11 cellular contexts compared by ENCODE assay signal in the genomic region with DNA sequence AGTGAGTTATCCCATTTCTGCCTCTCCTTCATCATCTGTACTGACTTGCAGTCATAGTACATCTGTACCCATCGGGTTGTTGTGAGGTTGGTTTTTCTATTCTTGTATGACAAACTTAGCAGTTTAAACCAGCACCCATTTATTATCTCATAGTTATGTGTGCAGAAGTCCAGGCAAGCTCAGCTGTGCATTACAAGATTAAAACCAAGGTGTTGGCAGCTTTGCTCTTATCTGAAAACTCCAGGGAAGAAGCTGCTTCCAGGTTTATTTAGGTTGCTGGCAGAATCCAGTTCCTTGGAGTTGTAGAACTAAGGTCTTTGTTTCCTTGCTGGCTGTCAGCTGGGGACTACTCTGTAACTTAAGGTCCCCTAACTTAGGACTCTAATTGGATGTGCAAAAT. TPM values are rescaled to one million over a fixed set of nuclear protein-coding genes. Genes with fewer than 3 reads are reported as not detected.
A peak's percentile ranks its signal among the peaks of the same experiment; 100 is the strongest.
DNase-seq lines count a peak whose midpoint lies in the region; ATAC-seq and TF ChIP-seq lines count a peak whose summit lies in the region.
"Not testable (repeated sequence)": the region's sequence is repeated elsewhere in the genome, so short reads cannot be mapped to it uniquely, and the experiment has no call there.
"Had no signal": no experiment of that assay in that cellular context is flagged by ENCODE, and none has a peak within 500 bp of the region (broad histone marks: within the 10 kb centered on the region; RNA-seq: fewer than 3 reads in every experiment).

No MANE protein-coding gene starts in this region.

- H3K4me1 Mint-ChIP-seq in CD4-positive, alpha-beta memory T cell, result peaks cover 9 to 45% (median 31%) of the 10 kb centered on the region in 4 donors
- H3K4me1 Mint-ChIP-seq in T-helper 2 cell treated with Interferon-gamma antibody and Interleukin-4, amounts not matched to agents 5 μg/mL and 100 μg/mL, for 36 hours (ENCODE audit: low read depth), result peaks cover 30% of the 10 kb centered on the region
- H3K4me1 Mint-ChIP-seq in activated CD8-positive, alpha-beta T cell treated with anti-CD3 and anti-CD28 coated beads, Interleukin-2, amount 10 ng/mL, durations not matched to agents 7 days and 5 days (ENCODE audit: low read depth), result peaks cover 63% of the 10 kb centered on the region
- H3K4me1 Mint-ChIP-seq in activated naive CD4-positive, alpha-beta T cell treated with anti-CD3 and anti-CD28 coated beads, Interleukin-2, amount 10 ng/mL, durations not matched to agents 7 days and 5 days, result peaks cover 45% of the 10 kb centered on the region
- peaks cover 26% of the 10 kb centered on the region for H3K4me1 Mint-ChIP-seq in central memory CD8-positive, alpha-beta T cell
- H3K4me1 Mint-ChIP-seq in natural killer cell, result peaks cover 22 to 40% of the 10 kb centered on the region in 2 donors
- peaks cover 26 to 49% of the 10 kb centered on the region in 2 donors for H3K4me1 Mint-ChIP-seq in stimulated activated naive B cell treated with anti-CD40 and anti-IgM and Interleukin-4, amounts not matched to agents 10 μg/mL and 1 μg/mL and 100 μg/mL, for 72 hours

- not testable (repeated sequence) for H3K4me3 ChIP-seq in CD4-positive, alpha-beta memory T cell (ENCODE audit: low read length in 2 of 2)
- peak overlapping the region; percentile 99 for H3K4me3 ChIP-seq in Loucy (ENCODE audit: low read length, poor library complexity, severe bottlenecking)

- not testable (repeated sequence) for H3K9me2 ChIP-seq in Loucy (replicated peaks; ENCODE audit: low read depth, low read length)

- peak overlapping the region; percentile 96 for H3K4me2 ChIP-seq in Loucy (ENCODE audit: low read depth, low read length, poor library complexity, severe bottlenecking)

- H3K27me3 ChIP-seq in CD4-positive, alpha-beta memory T cell (ENCODE audit: insufficient read depth, low read length); Loucy (ENCODE audit: insufficient read depth, low read length, poor library complexity, severe bottlenecking): not testable (repeated sequence)

- not testable (repeated sequence) for H3K9me3 ChIP-seq in CD4-positive, alpha-beta memory T cell (ENCODE audit: control insufficient read depth in 1 of 2, low read length in 2 of 2); Loucy (ENCODE audit: insufficient read depth, low read depth, low read length)

- peaks cover 28% of the 10 kb centered on the region for H3K4me1 ChIP-seq in CD4-positive, alpha-beta memory T cell (ENCODE audit: insufficient read depth, low read length)
- peaks cover 19% of the 10 kb centered on the region for H3K4me1 ChIP-seq in Loucy (ENCODE audit: insufficient read depth, low read length, poor library complexity, severe bottlenecking)

- H3K36me3 Mint-ChIP-seq in CD4-positive, alpha-beta memory T cell, result peaks cover 12 to 43% of the 10 kb centered on the region in 2 donors
- H3K36me3 Mint-ChIP-seq in T-helper 2 cell treated with Interferon-gamma antibody and Interleukin-4, amounts not matched to agents 5 μg/mL and 100 μg/mL, for 36 hours (ENCODE audit: low read depth), result peaks cover 33% of the 10 kb centered on the region
- H3K36me3 Mint-ChIP-seq in activated CD8-positive, alpha-beta T cell treated with anti-CD3 and anti-CD28 coated beads, Interleukin-2, amount 10 ng/mL, durations not matched to agents 7 days and 5 days (ENCODE audit: low read depth), result peaks cover 46% of the 10 kb centered on the region
- peaks cover 17% of the 10 kb centered on the region for H3K36me3 Mint-ChIP-seq in activated naive CD4-positive, alpha-beta T cell treated with anti-CD3 and anti-CD28 coated beads, Interleukin-2, amount 10 ng/mL, durations not matched to agents 7 days and 5 days
- peaks cover 30% of the 10 kb centered on the region for H3K36me3 Mint-ChIP-seq in central memory CD8-positive, alpha-beta T cell (ENCODE audit: insufficient read depth)
- H3K36me3 Mint-ChIP-seq in natural killer cell, result not testable (repeated sequence)
- H3K36me3 Mint-ChIP-seq in stimulated activated naive B cell treated with anti-CD40 and anti-IgM and Interleukin-4, amounts not matched to agents 10 μg/mL and 1 μg/mL and 100 μg/mL, for 72 hours, result peaks cover 11 to 28% of the 10 kb centered on the region in 2 donors

- H3K4me3 Mint-ChIP-seq in CD4-positive, alpha-beta memory T cell, result peak overlapping the region in 4 of 8 donors; percentile 21 to 48 (median 31)
- H3K4me3 Mint-ChIP-seq in T-helper 2 cell treated with Interferon-gamma antibody and Interleukin-4, amounts not matched to agents 5 μg/mL and 100 μg/mL, for 36 hours, result peak overlapping the region; percentile 40
- peak overlapping the region; percentile 25 for H3K4me3 Mint-ChIP-seq in activated CD8-positive, alpha-beta T cell treated with anti-CD3 and anti-CD28 coated beads, Interleukin-2, amount 10 ng/mL, durations not matched to agents 7 days and 5 days
- H3K4me3 Mint-ChIP-seq in activated naive CD4-positive, alpha-beta T cell treated with anti-CD3 and anti-CD28 coated beads, Interleukin-2, amount 10 ng/mL, durations not matched to agents 7 days and 5 days, result peak overlapping the region; percentile 96
- H3K4me3 Mint-ChIP-seq in central memory CD8-positive, alpha-beta T cell, result peak overlapping the region; percentile 32
- peak overlapping the region; percentile 31 for H3K4me3 Mint-ChIP-seq in natural killer cell
- H3K4me3 Mint-ChIP-seq in stimulated activated naive B cell treated with anti-CD40 and anti-IgM and Interleukin-4, amounts not matched to agents 10 μg/mL and 1 μg/mL and 100 μg/mL, for 72 hours, result not testable (repeated sequence)

- not testable (repeated sequence) for H3K9me3 Mint-ChIP-seq in CD4-positive, alpha-beta memory T cell; T-helper 2 cell treated with Interferon-gamma antibody and Interleukin-4, amounts not matched to agents 5 μg/mL and 100 μg/mL, for 36 hours; activated CD8-positive, alpha-beta T cell treated with anti-CD3 and anti-CD28 coated beads, Interleukin-2, amount 10 ng/mL, durations not matched to agents 7 days and 5 days (ENCODE audit: insufficient read depth); activated naive CD4-positive, alpha-beta T cell treated with anti-CD3 and anti-CD28 coated beads, Interleukin-2, amount 10 ng/mL, durations not matched to agents 7 days and 5 days; central memory CD8-positive, alpha-beta T cell; natural killer cell; stimulated activated naive B cell treated with anti-CD40 and anti-IgM and Interleukin-4, amounts not matched to agents 10 μg/mL and 1 μg/mL and 100 μg/mL, for 72 hours

- H3K79me2 ChIP-seq in Loucy (ENCODE audit: insufficient read depth, low read length), result peaks cover 79% of the 10 kb centered on the region

- not testable (repeated sequence) for H3K36me3 ChIP-seq in CD4-positive, alpha-beta memory T cell (ENCODE audit: insufficient read depth, low read length)
- peaks cover 17% of the 10 kb centered on the region; the same call in 1 of the 2 replicates for H3K36me3 ChIP-seq in Loucy (ENCODE audit: insufficient read depth, low read length)

- CTCF ChIA-PET in CD4-positive, alpha-beta memory T cell (lab: Charles Lee; ENCODE audit: partially characterized antibody), result interaction anchor here (0.9 kb wide), 1 partner anchor 82 kb away, joined by 3 read pairs; no protein-coding TSS in a partner anchor
- CTCF ChIA-PET in activated CD8-positive, alpha-beta T cell treated with anti-CD3 and anti-CD28 coated beads, Interleukin-2, amount 10 ng/mL, durations not matched to agents 7 days and 5 days (lab: Charles Lee), result not testable (repeated sequence)
- CTCF ChIA-PET in activated naive CD4-positive, alpha-beta T cell treated with anti-CD3 and anti-CD28 coated beads, Interleukin-2, amount 10 ng/mL, durations not matched to agents 7 days and 5 days (lab: Charles Lee), result interaction anchor here (0.6 to 1.0 kb wide), 2 partner anchors 8 to 18 kb away, joined by 3 to 6 read pairs; no protein-coding TSS in a partner anchor

- not testable (repeated sequence) for H3K27me3 Mint-ChIP-seq in CD4-positive, alpha-beta memory T cell; T-helper 2 cell treated with Interferon-gamma antibody and Interleukin-4, amounts not matched to agents 5 μg/mL and 100 μg/mL, for 36 hours (ENCODE audit: low read depth); activated CD8-positive, alpha-beta T cell treated with anti-CD3 and anti-CD28 coated beads, Interleukin-2, amount 10 ng/mL, durations not matched to agents 7 days and 5 days (ENCODE audit: low read depth); activated naive CD4-positive, alpha-beta T cell treated with anti-CD3 and anti-CD28 coated beads, Interleukin-2, amount 10 ng/mL, durations not matched to agents 7 days and 5 days; central memory CD8-positive, alpha-beta T cell; natural killer cell (ENCODE audit: low read depth in 2 of 2); stimulated activated naive B cell treated with anti-CD40 and anti-IgM and Interleukin-4, amounts not matched to agents 10 μg/mL and 1 μg/mL and 100 μg/mL, for 72 hours

- peaks cover 32% of the 10 kb centered on the region for H4K20me1 ChIP-seq in Loucy (ENCODE audit: insufficient read depth, low read length, poor library complexity, severe bottlenecking)

- not testable (repeated sequence) for H3K27ac ChIP-seq in CD4-positive, alpha-beta memory T cell (ENCODE audit: low read depth, low read length)

- H3F3A ChIP-seq in Loucy (ENCODE audit: low read depth), result not testable (repeated sequence)

- TF ChIP-seq CTCF in Loucy (conservative IDR thresholded peaks at IDR 0.05; ENCODE audit: low read length); natural killer cell (IDR thresholded peaks at IDR 0.05): not testable (repeated sequence)

- intact Hi-C loops in CD4-positive, alpha-beta memory T cell (cut with micrococcal nuclease); natural killer cell (cut with micrococcal nuclease): not testable (repeated sequence)

- peak overlapping the region in 4 of 7 donors; percentile 27 to 73 (median 50) for H3K27ac Mint-ChIP-seq in CD4-positive, alpha-beta memory T cell
- peak overlapping the region; percentile 35 for H3K27ac Mint-ChIP-seq in T-helper 2 cell treated with Interferon-gamma antibody and Interleukin-4, amounts not matched to agents 5 μg/mL and 100 μg/mL, for 36 hours
- peak overlapping the region; percentile 57 for H3K27ac Mint-ChIP-seq in activated CD8-positive, alpha-beta T cell treated with anti-CD3 and anti-CD28 coated beads, Interleukin-2, amount 10 ng/mL, durations not matched to agents 7 days and 5 days
- not testable (repeated sequence) for H3K27ac Mint-ChIP-seq in activated naive CD4-positive, alpha-beta T cell treated with anti-CD3 and anti-CD28 coated beads, Interleukin-2, amount 10 ng/mL, durations not matched to agents 7 days and 5 days; central memory CD8-positive, alpha-beta T cell (ENCODE audit: low read depth)
- H3K27ac Mint-ChIP-seq in natural killer cell, result peak overlapping the region in 1 of 2 donors; percentile 16
- H3K27ac Mint-ChIP-seq in stimulated activated naive B cell treated with anti-CD40 and anti-IgM and Interleukin-4, amounts not matched to agents 10 μg/mL and 1 μg/mL and 100 μg/mL, for 72 hours, result peak overlapping the region; percentile 25

- not testable (repeated sequence) for H2AFZ ChIP-seq in Loucy (ENCODE audit: low read length)

- ATAC-seq in activated CD8-positive, alpha-beta T cell treated with anti-CD3 and anti-CD28 coated beads, Interleukin-2, amount 10 ng/mL, durations not matched to agents 7 days and 5 days; central memory CD8-positive, alpha-beta T cell (replicated peaks; ENCODE audit: extremely low read depth, poor library complexity, severe bottlenecking); natural killer cell; stimulated activated naive B cell treated with anti-CD40 and anti-IgM and Interleukin-4, amounts not matched to agents 10 μg/mL and 1 μg/mL and 100 μg/mL, for 72 hours (replicated peaks): not testable (repeated sequence)

- not testable (repeated sequence) for DNase-seq in CD4-positive, alpha-beta memory T cell; T-helper 2 cell treated with Interferon-gamma antibody and Interleukin-4, amounts not matched to agents 5 μg/mL and 100 μg/mL, for 36 hours (ENCODE audit: low spot score); activated CD8-positive, alpha-beta T cell treated with anti-CD3 and anti-CD28 coated beads, Interleukin-2, amount 10 ng/mL, durations not matched to agents 7 days and 5 days; activated naive CD4-positive, alpha-beta T cell treated with anti-CD3 and anti-CD28 coated beads, Interleukin-2, amount 10 ng/mL, durations not matched to agents 7 days and 5 days; central memory CD8-positive, alpha-beta T cell (ENCODE audit: low spot score in 2 of 2); natural killer cell; stimulated activated naive B cell treated with anti-CD40 and anti-IgM and Interleukin-4, amounts not matched to agents 10 μg/mL and 1 μg/mL and 100 μg/mL, for 72 hours

- H3K9ac ChIP-seq in Loucy (ENCODE audit: low read depth, low read length, poor library complexity, severe bottlenecking), result peak overlapping the region; percentile 99

- POLR2A ChIA-PET in CD4-positive, alpha-beta memory T cell (lab: Charles Lee; ENCODE audit: partially characterized antibody); activated CD8-positive, alpha-beta T cell treated with anti-CD3 and anti-CD28 coated beads, Interleukin-2, amount 10 ng/mL, durations not matched to agents 7 days and 5 days (lab: Charles Lee): not testable (repeated sequence)

RNA-seq across cellular contexts. Expression of gene MZT2A, which starts 3.3 kb away (rescaled TPM):
- total RNA-seq in CD4-positive, alpha-beta memory T cell, result 100 to 1,000 TPM; 108 to 115 TPM
- polyA plus RNA-seq in CD4-positive, alpha-beta memory T cell, result 100 to 1,000 TPM in 1 of 2 donors, 10 to 100 TPM in 1; 97.6 to 126 TPM
- 100 to 1,000 TPM; 181 to 191 TPM for total RNA-seq in activated CD8-positive, alpha-beta T cell treated with anti-CD3 and anti-CD28 coated beads, Interleukin-2, amount 10 ng/mL, durations not matched to agents 7 days and 5 days
- 10 to 100 TPM; 37.7 to 47.0 (median 42.5) TPM for total RNA-seq in natural killer cell

RNA-seq across cellular contexts. Expression of gene TUBA3D, which starts 19.6 kb away (rescaled TPM):
- not detected for total RNA-seq in CD4-positive, alpha-beta memory T cell
- polyA plus RNA-seq in CD4-positive, alpha-beta memory T cell, result not detected
- not detected for total RNA-seq in activated CD8-positive, alpha-beta T cell treated with anti-CD3 and anti-CD28 coated beads, Interleukin-2, amount 10 ng/mL, durations not matched to agents 7 days and 5 days
- total RNA-seq in natural killer cell, result not detected
- total RNA-seq: A673, HT-29, IMR-90 had no signal
- polyA plus RNA-seq: IMR-90 had no signal

RNA-seq across cellular contexts. Expression of gene CCDC74A, which starts 32.2 kb away (rescaled TPM):
- under 1 TPM in 1 of 2 experiments, not detected in 1; 0.38 TPM for total RNA-seq in CD4-positive, alpha-beta memory T cell
- under 1 TPM; 0.42 to 0.54 TPM for polyA plus RNA-seq in CD4-positive, alpha-beta memory T cell
- 10 to 100 TPM in 1 of 2 experiments, 1 to 10 TPM in 1; 9.4 to 10.0 TPM for total RNA-seq in activated CD8-positive, alpha-beta T cell treated with anti-CD3 and anti-CD28 coated beads, Interleukin-2, amount 10 ng/mL, durations not matched to agents 7 days and 5 days
- 1 to 10 TPM in 2 of 3 donors, under 1 TPM in 1; 0.95 to 1.5 (median 1.4) TPM for total RNA-seq in natural killer cell

Comparison
In these comparisons a context has a peak if more than half of its experiments do, and no peak if none do; other contexts are left out.
1. RNA of gene CCDC74A, which starts 32.2 kb away (total RNA-seq): 9.4 to 10.0 TPM in activated CD8-positive, alpha-beta T cell treated with anti-CD3 and anti-CD28 coated beads, Interleukin-2, amount 10 ng/mL, durations not matched to agents 7 days and 5 days; 0.95 to 1.5 TPM in natural killer cell and 0.38 TPM in CD4-positive, alpha-beta memory T cell; every median in the first group is over 4 times any median in the second.